Comparison of ENCODE assay signal across 21 cellular contexts in the genomic region with DNA sequence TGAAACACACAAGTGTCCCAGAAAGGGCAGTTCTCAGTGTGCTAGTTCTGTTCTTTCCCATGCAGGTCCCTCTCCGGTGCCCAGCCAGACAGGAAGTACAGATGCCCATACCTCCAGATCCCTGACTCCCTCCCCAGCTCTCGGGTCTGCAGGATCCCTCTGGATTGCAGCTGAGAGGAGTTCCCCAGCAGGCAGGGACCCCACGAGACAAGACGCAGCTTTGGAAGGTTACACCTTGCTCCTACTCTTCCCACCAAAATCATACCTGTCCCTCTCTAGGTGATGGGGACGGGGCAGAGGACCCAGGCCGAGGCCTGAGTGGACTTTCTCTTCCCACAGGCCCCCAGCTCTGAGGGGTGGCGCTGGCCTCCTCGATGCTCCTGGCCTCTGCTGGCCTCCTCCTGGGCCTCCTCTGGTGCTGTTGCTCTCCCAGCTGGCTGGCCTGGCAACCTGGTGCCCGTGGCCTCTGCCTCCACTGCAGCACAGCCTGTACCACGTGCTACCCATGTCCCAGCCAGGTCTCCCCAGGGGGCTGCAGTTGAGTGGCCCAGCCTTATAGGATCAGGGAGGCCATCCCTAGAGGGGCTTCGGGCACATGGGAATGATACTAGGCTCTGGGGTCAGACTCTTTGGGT. TPM values are rescaled to one million over a fixed set of nuclear protein-coding genes. Genes with fewer than 3 reads are reported as not detected.
A peak's percentile ranks its signal among the peaks of the same experiment; 100 is the strongest.
DNase-seq lines count a peak whose midpoint lies in the region; ATAC-seq, FAIRE-seq and TF ChIP-seq lines count a peak whose summit lies in the region.
"Had no signal": no experiment of that assay in that cellular context is flagged by ENCODE, and none has a peak within 500 bp of the region (broad histone marks: within the 10 kb centered on the region; RNA-seq: fewer than 3 reads in every experiment).

No MANE protein-coding gene starts in this region.

- peak overlapping the region; percentile 23 for H3K18ac ChIP-seq in H9 (ENCODE audit: insufficient read length, low read depth, low read length)

- H3K23ac ChIP-seq in H9 (ENCODE audit: insufficient read length, low read depth, low read length): no peak overlapping the region

- no peak overlapping the region for H4K91ac ChIP-seq in H9 (ENCODE audit: insufficient read length, low read depth, low read length)

- H3K4me3 ChIP-seq in heart left ventricle (no peak overlapping the region), endothelial cell of umbilical vein (replicated peaks in 1 of 3; ENCODE audit: insufficient read depth in 1 of 3, low read depth in 1 of 3, low read length in 3 of 3) (no peak overlapping the region)
- H3K4me3 ChIP-seq: BLaER1 treated with 17β-estradiol and CSF1 and Interleukin-3, amounts not matched to agents 10 nM and 100 nM; HAP-1; PC-9 had no signal

- H3K14ac ChIP-seq in H9 (ENCODE audit: insufficient read depth, low read length): no peak overlapping the region

- CTCF ChIA-PET in endothelial cell of umbilical vein (lab: Charles Lee): no interaction called here

- H4K8ac ChIP-seq in H9 (replicated peaks; ENCODE audit: insufficient read length, low read depth, low read length): no peak overlapping the region

- no peak overlapping the region for H3K56ac ChIP-seq in H9 (ENCODE audit: insufficient read length, low read depth, low read length)

- dilution Hi-C loops in endothelial cell of umbilical vein (cut with MboI; ENCODE audit: extremely low pct_ligation_motif_present, low sequenced_read_pairs): no loop called here

- TF ChIP-seq CTCF in heart left ventricle (IDR thresholded peaks at IDR 0.05): no peak
- TF ChIP-seq CTCF in H9 (conservative IDR thresholded peaks at IDR 0.05): no peak
- no peak for TF ChIP-seq CTCF in endothelial cell of umbilical vein (IDR thresholded peaks at IDR 0.05; ENCODE audit: extremely low read depth in 1 of 2, insufficient read depth in 1 of 2, low read depth in 1 of 2, low read length in 2 of 2)

- H3T11ph ChIP-seq in H9 (ENCODE audit: low read length): no peak overlapping the region

- no peak for DNase-seq in heart left ventricle
- DNase-seq in cardiac septum (ENCODE audit: low spot score): no peak
- no peak for DNase-seq in H9
- DNase-seq in endothelial cell of umbilical vein (ENCODE audit: low read depth, low spot score): no peak
- no peak for DNase-seq in stimulated activated effector memory CD8-positive, alpha-beta T cell treated with anti-CD3 and anti-CD28 coated beads, Interleukin-12 subunit alpha, Interleukin-12 subunit beta, amount 100 ng/mL, for 72 hours (ENCODE audit: low spot score in 2 of 2)
- no peak for DNase-seq in middle frontal gyrus (ENCODE audit: extremely low spot score, low spot score)
- DNase-seq in pons (ENCODE audit: low spot score): no peak
- DNase-seq in activated T-helper 1 cell treated with anti-CD3 and anti-CD28 coated beads, Interleukin-12 subunit alpha, Interleukin-12 subunit beta, Interleukin-2, Interleukin-4 antibody, amounts not matched to agents 30 ng/mL and 10 ng/mL and 1 ng/mL, durations not matched to agents 14 hours and 24 hours and 36 hours (ENCODE audit: low spot score): no peak
- DNase-seq: CD8-positive, alpha-beta memory T cell; DMS79 treated with DMSO at 0.1 percent for 48 hours; IMR-90; Kasumi-1; MM.1S; NCI-H1105; NCI-H1694; NCI-H510A treated with DMSO at 0.1 percent for 48 hours; PC-9 had no signal

- H3K79me2 ChIP-seq in H9 (ENCODE audit: insufficient read depth, low read length) (no peaks in the 10 kb centered on the region), endothelial cell of umbilical vein (ENCODE audit: control insufficient read depth, insufficient read depth, low read length) (no peaks in the 10 kb centered on the region)

- POLR2A ChIA-PET in endothelial cell of umbilical vein (lab: Charles Lee): no interaction called here

- H3K4me1 ChIP-seq in heart left ventricle (peaks cover 0 to 11% (median 2%) of the 10 kb centered on the region in 12 donors), H9 (ENCODE audit: insufficient read depth, low read length) (no peaks in the 10 kb centered on the region), endothelial cell of umbilical vein (ENCODE audit: control insufficient read depth, extremely low read depth, insufficient read depth, low read length) (peaks cover 21% of the 10 kb centered on the region)
- H3K4me1 ChIP-seq: HAP-1 had no signal

- no peaks in the 10 kb centered on the region for H3K79me1 ChIP-seq in H9 (ENCODE audit: insufficient read depth, low read depth, low read length, poor library complexity, severe bottlenecking)

- H3K23me2 ChIP-seq in H9 (ENCODE audit: insufficient read length, low read depth, low read length, poor library complexity, severe bottlenecking): no peaks in the 10 kb centered on the region

- ATAC-seq in heart left ventricle: peak in 3 of 4 donors; percentile 3 to 16 (median 4)
- ATAC-seq in stimulated activated effector memory CD8-positive, alpha-beta T cell treated with anti-CD3 and anti-CD28 coated beads, Interleukin-12 subunit alpha, Interleukin-12 subunit beta, amount 100 ng/mL, for 72 hours: peak; percentile 32

- no peaks in the 10 kb centered on the region for H4K20me1 ChIP-seq in H9 (ENCODE audit: control insufficient read depth, insufficient read depth, insufficient read length)
- no peaks in the 10 kb centered on the region for H4K20me1 ChIP-seq in endothelial cell of umbilical vein (replicated peaks; ENCODE audit: control insufficient read depth, extremely low read depth, insufficient read depth, low read length)
- H4K20me1 ChIP-seq: BLaER1 treated with 17β-estradiol and CSF1 and Interleukin-3, amounts not matched to agents 10 nM and 100 nM had no signal

- H3K9ac ChIP-seq in H9 (ENCODE audit: extremely low read depth, insufficient read length, low read length): no peak overlapping the region
- no peak overlapping the region for H3K9ac ChIP-seq in endothelial cell of umbilical vein (replicated peaks; ENCODE audit: extremely low read depth, insufficient read depth, low read length)
- H3K9ac ChIP-seq: BLaER1 treated with 17β-estradiol and CSF1 and Interleukin-3, amounts not matched to agents 10 nM and 100 nM had no signal

- no peak overlapping the region for H3K27ac Mint-ChIP-seq in H9
- no peak overlapping the region for H3K27ac Mint-ChIP-seq in stimulated activated effector memory CD8-positive, alpha-beta T cell treated with anti-CD3 and anti-CD28 coated beads, Interleukin-12 subunit alpha, Interleukin-12 subunit beta, amount 100 ng/mL, for 72 hours
- H3K27ac Mint-ChIP-seq in activated T-helper 1 cell treated with anti-CD3 and anti-CD28 coated beads, Interleukin-12 subunit alpha, Interleukin-12 subunit beta, Interleukin-2, Interleukin-4 antibody, amounts not matched to agents 30 ng/mL and 10 ng/mL and 1 ng/mL, durations not matched to agents 14 hours and 24 hours and 36 hours: no peak overlapping the region
- H3K27ac Mint-ChIP-seq: CD8-positive, alpha-beta memory T cell had no signal

- H2AK5ac ChIP-seq in H9 (ENCODE audit: insufficient read length, low read length): no peak overlapping the region

- intact Hi-C loops in heart left ventricle (cut with DNase I): no loop called here
- intact Hi-C loops in cardiac septum (cut with DNase I): loop anchor here (5.0 kb wide), 2 partner anchors 51 to 66 kb away; no protein-coding TSS in a partner anchor
- intact Hi-C loops in endothelial cell of umbilical vein (cut with micrococcal nuclease): no loop called here
- intact Hi-C loops in activated T-helper 1 cell treated with anti-CD3 and anti-CD28 coated beads, Interleukin-12 subunit alpha, Interleukin-12 subunit beta, Interleukin-2, Interleukin-4 antibody, amounts not matched to agents 30 ng/mL and 10 ng/mL and 1 ng/mL, durations not matched to agents 14 hours and 24 hours and 36 hours (cut with micrococcal nuclease): no loop called here

- H3K27ac ChIP-seq in heart left ventricle (no peak overlapping the region), H9 (ENCODE audit: insufficient read length, low read depth, low read length) (no peak overlapping the region), endothelial cell of umbilical vein (ENCODE audit: insufficient read depth, low read depth, low read length) (no peak overlapping the region)
- H3K27ac ChIP-seq: PC-9 had no signal

- BruUV-seq in endothelial cell of umbilical vein (replicated peaks; lab: Mats Ljungman, UMichigan): no TSS peak

- H3K9me3 ChIP-seq in heart left ventricle (no peaks in the 10 kb centered on the region), H9 (ENCODE audit: control insufficient read depth, low read depth, low read length) (no peaks in the 10 kb centered on the region), endothelial cell of umbilical vein (replicated peaks; ENCODE audit: control insufficient read depth, insufficient read depth, low read length) (no peaks in the 10 kb centered on the region)
- H3K9me3 ChIP-seq: BLaER1 treated with 17β-estradiol and CSF1 and Interleukin-3, amounts not matched to agents 10 nM and 100 nM; HAP-1 had no signal

- no peak overlapping the region for H3K4ac ChIP-seq in H9 (ENCODE audit: low read depth, low read length)

- H3K9me1 ChIP-seq in endothelial cell of umbilical vein (replicated peaks; ENCODE audit: control insufficient read depth, extremely low read depth, insufficient read depth, low read length): no peaks in the 10 kb centered on the region

- H3K9me3 Mint-ChIP-seq in H9: no peaks in the 10 kb centered on the region
- no peaks in the 10 kb centered on the region for H3K9me3 Mint-ChIP-seq in stimulated activated effector memory CD8-positive, alpha-beta T cell treated with anti-CD3 and anti-CD28 coated beads, Interleukin-12 subunit alpha, Interleukin-12 subunit beta, amount 100 ng/mL, for 72 hours
- no peaks in the 10 kb centered on the region for H3K9me3 Mint-ChIP-seq in activated T-helper 1 cell treated with anti-CD3 and anti-CD28 coated beads, Interleukin-12 subunit alpha, Interleukin-12 subunit beta, Interleukin-2, Interleukin-4 antibody, amounts not matched to agents 30 ng/mL and 10 ng/mL and 1 ng/mL, durations not matched to agents 14 hours and 24 hours and 36 hours
- H3K9me3 Mint-ChIP-seq: CD8-positive, alpha-beta memory T cell had no signal

- FAIRE-seq in endothelial cell of umbilical vein (lab: Jason Lieb, UNC): no peak
- FAIRE-seq: A204.1 had no signal

- no peaks in the 10 kb centered on the region; the same call in 1 of the 2 replicates for H3K27me3 Mint-ChIP-seq in H9 (ENCODE audit: low read depth)
- H3K27me3 Mint-ChIP-seq in activated T-helper 1 cell treated with anti-CD3 and anti-CD28 coated beads, Interleukin-12 subunit alpha, Interleukin-12 subunit beta, Interleukin-2, Interleukin-4 antibody, amounts not matched to agents 30 ng/mL and 10 ng/mL and 1 ng/mL, durations not matched to agents 14 hours and 24 hours and 36 hours (ENCODE audit: insufficient read depth): peaks cover 5% of the 10 kb centered on the region

- no peak overlapping the region for H2BK120ac ChIP-seq in H9 (ENCODE audit: low read depth, low read length, poor library complexity, severe bottlenecking)

- H4K5ac ChIP-seq in H9 (ENCODE audit: insufficient read length, low read depth, low read length): no peak overlapping the region

- TF ChIP-seq POLR2A in heart left ventricle (IDR thresholded peaks at IDR 0.05) (no peak), endothelial cell of umbilical vein (IDR thresholded peaks at IDR 0.05; ENCODE audit: low read depth, low read length) (peak; percentile 58)

- H3K27me3 ChIP-seq in heart left ventricle (no peaks in the 10 kb centered on the region), H9 (ENCODE audit: insufficient read depth, low read length) (no peaks in the 10 kb centered on the region), endothelial cell of umbilical vein (ENCODE audit: control insufficient read depth in 2 of 2, insufficient read depth in 2 of 2, low read length in 2 of 2) (no peaks in the 10 kb centered on the region)
- H3K27me3 ChIP-seq: BLaER1 treated with 17β-estradiol and CSF1 and Interleukin-3, amounts not matched to agents 10 nM and 100 nM had no signal

- H3K4me1 Mint-ChIP-seq in H9: peaks cover 10 to 13% of the 10 kb centered on the region in 2 experiments
- H3K4me1 Mint-ChIP-seq in stimulated activated effector memory CD8-positive, alpha-beta T cell treated with anti-CD3 and anti-CD28 coated beads, Interleukin-12 subunit alpha, Interleukin-12 subunit beta, amount 100 ng/mL, for 72 hours: peaks cover 8% of the 10 kb centered on the region
- peaks cover 5% of the 10 kb centered on the region for H3K4me1 Mint-ChIP-seq in activated T-helper 1 cell treated with anti-CD3 and anti-CD28 coated beads, Interleukin-12 subunit alpha, Interleukin-12 subunit beta, Interleukin-2, Interleukin-4 antibody, amounts not matched to agents 30 ng/mL and 10 ng/mL and 1 ng/mL, durations not matched to agents 14 hours and 24 hours and 36 hours (ENCODE audit: low read depth)

- H2AFZ ChIP-seq in H9 (ENCODE audit: low read length) (no peak overlapping the region), endothelial cell of umbilical vein (ENCODE audit: low read depth, low read length) (no peak overlapping the region)
- H2AFZ ChIP-seq: PC-9 had no signal

- no peak overlapping the region for H2BK20ac ChIP-seq in H9 (ENCODE audit: low read depth, low read length, poor library complexity, severe bottlenecking)

- H2BK15ac ChIP-seq in H9 (ENCODE audit: low read depth, low read length): no peak overlapping the region

- 90 to 94% (median 93%) methylated on average over 8 to 11 of the region's 11 CpGs for WGBS in heart left ventricle, 4 donors
- WGBS in H9 (ENCODE audit: extremely low coverage, insufficient read length, low lambda C conversion rate): no CpG with 5 or more reads among the region's 11 CpGs

- H3K4me2 ChIP-seq in H9 (ENCODE audit: insufficient read depth, insufficient read length, low read length) (no peak overlapping the region), endothelial cell of umbilical vein (ENCODE audit: insufficient read depth, low read length) (no peak overlapping the region)
- H3K4me2 ChIP-seq: BLaER1 treated with 17β-estradiol and CSF1 and Interleukin-3, amounts not matched to agents 10 nM and 100 nM; PC-9 had no signal

- H3K36me3 Mint-ChIP-seq in H9 (ENCODE audit: insufficient read depth in 1 of 3, low read depth in 3 of 3): peaks cover 8 to 18% (median 11%) of the 10 kb centered on the region in 3 experiments; a peak in 6 of 7 replicates
- no peaks in the 10 kb centered on the region for H3K36me3 Mint-ChIP-seq in stimulated activated effector memory CD8-positive, alpha-beta T cell treated with anti-CD3 and anti-CD28 coated beads, Interleukin-12 subunit alpha, Interleukin-12 subunit beta, amount 100 ng/mL, for 72 hours
- H3K36me3 Mint-ChIP-seq in activated T-helper 1 cell treated with anti-CD3 and anti-CD28 coated beads, Interleukin-12 subunit alpha, Interleukin-12 subunit beta, Interleukin-2, Interleukin-4 antibody, amounts not matched to agents 30 ng/mL and 10 ng/mL and 1 ng/mL, durations not matched to agents 14 hours and 24 hours and 36 hours (ENCODE audit: low read depth): no peaks in the 10 kb centered on the region
- H3K36me3 Mint-ChIP-seq: CD8-positive, alpha-beta memory T cell had no signal

- H2BK5ac ChIP-seq in H9 (ENCODE audit: insufficient read length, low read length): no peak overlapping the region

- H3K36me3 ChIP-seq in heart left ventricle: peaks cover 3 to 67% (median 58%) of the 10 kb centered on the region in 9 donors
- peaks cover 34 to 53% of the 10 kb centered on the region in 2 experiments for H3K36me3 ChIP-seq in endothelial cell of umbilical vein (ENCODE audit: control insufficient read depth in 2 of 2, extremely low read depth in 1 of 2, insufficient read depth in 2 of 2, low read length in 2 of 2)
- H3K36me3 ChIP-seq: HAP-1 had no signal

- H3K4me3 Mint-ChIP-seq in H9: no peak overlapping the region
- H3K4me3 Mint-ChIP-seq in stimulated activated effector memory CD8-positive, alpha-beta T cell treated with anti-CD3 and anti-CD28 coated beads, Interleukin-12 subunit alpha, Interleukin-12 subunit beta, amount 100 ng/mL, for 72 hours: no peak overlapping the region
- H3K4me3 Mint-ChIP-seq in activated T-helper 1 cell treated with anti-CD3 and anti-CD28 coated beads, Interleukin-12 subunit alpha, Interleukin-12 subunit beta, Interleukin-2, Interleukin-4 antibody, amounts not matched to agents 30 ng/mL and 10 ng/mL and 1 ng/mL, durations not matched to agents 14 hours and 24 hours and 36 hours: no peak overlapping the region
- H3K4me3 Mint-ChIP-seq: CD8-positive, alpha-beta memory T cell had no signal

- H2BK12ac ChIP-seq in H9 (ENCODE audit: insufficient read length, low read depth, low read length): no peak overlapping the region

RNA-seq across cellular contexts. Expression of a gene that starts 9.4 kb away (rescaled TPM):
- total RNA-seq in heart left ventricle (under 1 TPM in 1 of 9 donors, not detected in 8; 0.08 TPM), cardiac septum (0.05 TPM), H9 (2021) (0.88 and 1.0 TPM in 2 replicates), endothelial cell of umbilical vein (0.42 and 0.44 TPM in 2 replicates)
- polyA plus RNA-seq in heart left ventricle (1 to 10 TPM in 1 of 2 donors, under 1 TPM in 1; 0.33 to 4.0 TPM), endothelial cell of umbilical vein (not detected in 2 replicates)
- polyA plus RNA-seq in endothelial cell of umbilical vein (2011; cell fraction: cytosol; rRNA removed): 0.01 and 0.04 TPM in 2 replicates
- 0.05 and 0.17 TPM in 2 replicates for polyA plus RNA-seq in endothelial cell of umbilical vein (2011; cell fraction: nucleus; rRNA removed)
- polyA plus RNA-seq in endothelial cell of umbilical vein (2012): 141 and 334 TPM in 2 replicates
- not detected in 2 replicates for polyA minus RNA-seq in endothelial cell of umbilical vein
- not detected for polyA minus RNA-seq in endothelial cell of umbilical vein (2011; cell fraction: cytosol; rRNA and poly(A)+ RNA removed)
- polyA minus RNA-seq in endothelial cell of umbilical vein (2011; cell fraction: nucleus; rRNA and poly(A)+ RNA removed): not detected in 2 replicates
- not detected in 2 replicates for total RNA-seq in activated T-helper 1 cell treated with anti-CD3 and anti-CD28 coated beads, Interleukin-12 subunit alpha, Interleukin-12 subunit beta, Interleukin-2, Interleukin-4 antibody, amounts not matched to agents 30 ng/mL and 10 ng/mL and 1 ng/mL, durations not matched to agents 14 hours and 24 hours and 36 hours
- total RNA-seq: CD8-positive, alpha-beta memory T cell; G401; IMR-90; PC-9 had no signal
- polyA plus RNA-seq: CD8-positive, alpha-beta memory T cell had no signal

RNA-seq across cellular contexts. Expression of a gene that starts 38.6 kb away (rescaled TPM):
- total RNA-seq in heart left ventricle: 10 to 100 TPM; 22.3 to 45.5 (median 39.3) TPM
- polyA plus RNA-seq in heart left ventricle: 10 to 100 TPM; 17.3 to 20.9 TPM
- total RNA-seq in cardiac septum: 41.3 TPM
- 84.8 and 86.2 TPM in 2 replicates for total RNA-seq in H9 (2021)
- 146 and 149 TPM in 2 replicates for total RNA-seq in endothelial cell of umbilical vein
- 18.5 and 27.2 TPM in 2 replicates for polyA plus RNA-seq in endothelial cell of umbilical vein
- 33.6 and 34.2 TPM in 2 replicates for polyA plus RNA-seq in endothelial cell of umbilical vein (2011; cell fraction: cytosol; rRNA removed)
- polyA plus RNA-seq in endothelial cell of umbilical vein (2011; cell fraction: nucleus; rRNA removed): 135 and 168 TPM in 2 replicates
- 73.6 and 92.2 TPM in 2 replicates for polyA plus RNA-seq in endothelial cell of umbilical vein (2012)
- 76.2 and 79.0 TPM in 2 replicates for polyA minus RNA-seq in endothelial cell of umbilical vein
- 15.6 TPM for polyA minus RNA-seq in endothelial cell of umbilical vein (2011; cell fraction: cytosol; rRNA and poly(A)+ RNA removed)
- polyA minus RNA-seq in endothelial cell of umbilical vein (2011; cell fraction: nucleus; rRNA and poly(A)+ RNA removed): 124 and 167 TPM in 2 replicates
- total RNA-seq in activated T-helper 1 cell treated with anti-CD3 and anti-CD28 coated beads, Interleukin-12 subunit alpha, Interleukin-12 subunit beta, Interleukin-2, Interleukin-4 antibody, amounts not matched to agents 30 ng/mL and 10 ng/mL and 1 ng/mL, durations not matched to agents 14 hours and 24 hours and 36 hours: 88.7 and 97.1 TPM in 2 replicates
